Comparison of ENCODE assay signal across 2 cellular contexts in the genomic region with DNA sequence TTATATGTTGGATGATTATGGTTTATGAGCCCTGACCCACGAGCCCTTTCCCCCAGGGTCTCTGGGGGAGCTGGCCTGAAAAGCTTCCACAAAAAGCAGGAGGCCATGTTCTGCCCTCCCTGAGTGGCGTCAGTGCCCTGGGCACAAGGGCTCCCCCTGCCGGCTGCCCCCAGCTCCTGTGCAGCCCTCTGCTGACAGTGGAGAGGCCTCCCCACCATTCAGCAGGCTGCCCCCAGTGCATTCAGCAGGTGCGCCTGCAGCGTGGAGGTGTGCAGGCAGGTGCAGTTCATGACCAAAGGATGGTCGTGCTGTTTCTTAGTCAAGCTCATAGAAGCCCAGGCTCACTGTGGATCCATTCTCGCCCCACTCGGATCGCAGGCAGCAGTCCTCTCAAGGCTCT.
TF ChIP-seq lines count a peak whose summit lies in the region.

No MANE protein-coding gene starts in this region.

TF ChIP-seq in GM23338, 12 proteins besides CTCF, POLR2A, EP300 and RAD21:
- TF ChIP-seq, protein P1, sequence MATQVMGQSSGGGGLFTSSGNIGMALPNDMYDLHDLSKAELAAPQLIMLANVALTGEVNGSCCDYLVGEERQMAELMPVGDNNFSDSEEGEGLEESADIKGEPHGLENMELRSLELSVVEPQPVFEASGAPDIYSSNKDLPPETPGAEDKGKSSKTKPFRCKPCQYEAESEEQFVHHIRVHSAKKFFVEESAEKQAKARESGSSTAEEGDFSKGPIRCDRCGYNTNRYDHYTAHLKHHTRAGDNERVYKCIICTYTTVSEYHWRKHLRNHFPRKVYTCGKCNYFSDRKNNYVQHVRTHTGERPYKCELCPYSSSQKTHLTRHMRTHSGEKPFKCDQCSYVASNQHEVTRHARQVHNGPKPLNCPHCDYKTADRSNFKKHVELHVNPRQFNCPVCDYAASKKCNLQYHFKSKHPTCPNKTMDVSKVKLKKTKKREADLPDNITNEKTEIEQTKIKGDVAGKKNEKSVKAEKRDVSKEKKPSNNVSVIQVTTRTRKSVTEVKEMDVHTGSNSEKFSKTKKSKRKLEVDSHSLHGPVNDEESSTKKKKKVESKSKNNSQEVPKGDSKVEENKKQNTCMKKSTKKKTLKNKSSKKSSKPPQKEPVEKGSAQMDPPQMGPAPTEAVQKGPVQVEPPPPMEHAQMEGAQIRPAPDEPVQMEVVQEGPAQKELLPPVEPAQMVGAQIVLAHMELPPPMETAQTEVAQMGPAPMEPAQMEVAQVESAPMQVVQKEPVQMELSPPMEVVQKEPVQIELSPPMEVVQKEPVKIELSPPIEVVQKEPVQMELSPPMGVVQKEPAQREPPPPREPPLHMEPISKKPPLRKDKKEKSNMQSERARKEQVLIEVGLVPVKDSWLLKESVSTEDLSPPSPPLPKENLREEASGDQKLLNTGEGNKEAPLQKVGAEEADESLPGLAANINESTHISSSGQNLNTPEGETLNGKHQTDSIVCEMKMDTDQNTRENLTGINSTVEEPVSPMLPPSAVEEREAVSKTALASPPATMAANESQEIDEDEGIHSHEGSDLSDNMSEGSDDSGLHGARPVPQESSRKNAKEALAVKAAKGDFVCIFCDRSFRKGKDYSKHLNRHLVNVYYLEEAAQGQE (IDR thresholded peaks at IDR 0.05; ENCODE audit: unreplicated experiment): no peak
- TF ChIP-seq POLR2AphosphoS5 (IDR thresholded peaks at IDR 0.05; ENCODE audit: low read depth) (no peak), EZH2 (IDR thresholded peaks at IDR 0.05; ENCODE audit: low read depth, unreplicated experiment) (no peak), CREB1 (CRISPR knock-in tag; IDR thresholded peaks at IDR 0.05; ENCODE audit: low read depth) (no peak), ZNF331 (CRISPR knock-in tag; IDR thresholded peaks at IDR 0.05; ENCODE audit: low read depth) (no peak)
- TF ChIP-seq, protein P2, sequence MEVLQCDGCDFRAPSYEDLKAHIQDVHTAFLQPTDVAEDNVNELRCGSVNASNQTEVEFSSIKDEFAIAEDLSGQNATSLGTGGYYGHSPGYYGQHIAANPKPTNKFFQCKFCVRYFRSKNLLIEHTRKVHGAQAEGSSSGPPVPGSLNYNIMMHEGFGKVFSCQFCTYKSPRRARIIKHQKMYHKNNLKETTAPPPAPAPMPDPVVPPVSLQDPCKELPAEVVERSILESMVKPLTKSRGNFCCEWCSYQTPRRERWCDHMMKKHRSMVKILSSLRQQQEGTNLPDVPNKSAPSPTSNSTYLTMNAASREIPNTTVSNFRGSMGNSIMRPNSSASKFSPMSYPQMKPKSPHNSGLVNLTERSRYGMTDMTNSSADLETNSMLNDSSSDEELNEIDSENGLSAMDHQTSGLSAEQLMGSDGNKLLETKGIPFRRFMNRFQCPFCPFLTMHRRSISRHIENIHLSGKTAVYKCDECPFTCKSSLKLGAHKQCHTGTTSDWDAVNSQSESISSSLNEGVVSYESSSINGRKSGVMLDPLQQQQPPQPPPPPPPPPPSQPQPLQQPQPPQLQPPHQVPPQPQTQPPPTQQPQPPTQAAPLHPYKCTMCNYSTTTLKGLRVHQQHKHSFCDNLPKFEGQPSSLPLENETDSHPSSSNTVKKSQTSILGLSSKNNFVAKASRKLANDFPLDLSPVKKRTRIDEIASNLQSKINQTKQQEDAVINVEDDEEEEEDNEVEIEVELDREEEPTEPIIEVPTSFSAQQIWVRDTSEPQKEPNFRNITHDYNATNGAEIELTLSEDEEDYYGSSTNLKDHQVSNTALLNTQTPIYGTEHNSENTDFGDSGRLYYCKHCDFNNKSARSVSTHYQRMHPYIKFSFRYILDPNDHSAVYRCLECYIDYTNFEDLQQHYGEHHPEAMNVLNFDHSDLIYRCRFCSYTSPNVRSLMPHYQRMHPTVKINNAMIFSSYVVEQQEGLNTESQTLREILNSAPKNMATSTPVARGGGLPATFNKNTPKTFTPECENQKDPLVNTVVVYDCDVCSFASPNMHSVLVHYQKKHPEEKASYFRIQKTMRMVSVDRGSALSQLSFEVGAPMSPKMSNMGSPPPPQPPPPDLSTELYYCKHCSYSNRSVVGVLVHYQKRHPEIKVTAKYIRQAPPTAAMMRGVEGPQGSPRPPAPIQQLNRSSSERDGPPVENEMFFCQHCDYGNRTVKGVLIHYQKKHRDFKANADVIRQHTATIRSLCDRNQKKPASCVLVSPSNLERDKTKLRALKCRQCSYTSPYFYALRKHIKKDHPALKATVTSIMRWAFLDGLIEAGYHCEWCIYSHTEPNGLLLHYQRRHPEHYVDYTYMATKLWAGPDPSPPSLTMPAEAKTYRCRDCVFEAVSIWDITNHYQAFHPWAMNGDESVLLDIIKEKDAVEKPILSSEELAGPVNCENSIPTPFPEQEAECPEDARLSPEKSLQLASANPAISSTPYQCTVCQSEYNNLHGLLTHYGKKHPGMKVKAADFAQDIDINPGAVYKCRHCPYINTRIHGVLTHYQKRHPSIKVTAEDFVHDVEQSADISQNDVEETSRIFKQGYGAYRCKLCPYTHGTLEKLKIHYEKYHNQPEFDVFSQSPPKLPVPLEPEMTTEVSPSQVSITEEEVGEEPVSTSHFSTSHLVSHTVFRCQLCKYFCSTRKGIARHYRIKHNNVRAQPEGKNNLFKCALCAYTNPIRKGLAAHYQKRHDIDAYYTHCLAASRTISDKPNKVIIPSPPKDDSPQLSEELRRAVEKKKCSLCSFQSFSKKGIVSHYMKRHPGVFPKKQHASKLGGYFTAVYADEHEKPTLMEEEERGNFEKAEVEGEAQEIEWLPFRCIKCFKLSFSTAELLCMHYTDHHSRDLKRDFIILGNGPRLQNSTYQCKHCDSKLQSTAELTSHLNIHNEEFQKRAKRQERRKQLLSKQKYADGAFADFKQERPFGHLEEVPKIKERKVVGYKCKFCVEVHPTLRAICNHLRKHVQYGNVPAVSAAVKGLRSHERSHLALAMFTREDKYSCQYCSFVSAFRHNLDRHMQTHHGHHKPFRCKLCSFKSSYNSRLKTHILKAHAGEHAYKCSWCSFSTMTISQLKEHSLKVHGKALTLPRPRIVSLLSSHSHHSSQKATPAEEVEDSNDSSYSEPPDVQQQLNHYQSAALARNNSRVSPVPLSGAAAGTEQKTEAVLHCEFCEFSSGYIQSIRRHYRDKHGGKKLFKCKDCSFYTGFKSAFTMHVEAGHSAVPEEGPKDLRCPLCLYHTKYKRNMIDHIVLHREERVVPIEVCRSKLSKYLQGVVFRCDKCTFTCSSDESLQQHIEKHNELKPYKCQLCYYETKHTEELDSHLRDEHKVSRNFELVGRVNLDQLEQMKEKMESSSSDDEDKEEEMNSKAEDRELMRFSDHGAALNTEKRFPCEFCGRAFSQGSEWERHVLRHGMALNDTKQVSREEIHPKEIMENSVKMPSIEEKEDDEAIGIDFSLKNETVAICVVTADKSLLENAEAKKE (CRISPR knock-in tag; IDR thresholded peaks at IDR 0.05): no peak

TF ChIP-seq in HepG2, 621 proteins besides CTCF, POLR2A, EP300 and RAD21 (continues in another document):
- TF ChIP-seq TARDBP (CRISPR knock-in tag; IDR thresholded peaks at IDR 0.05): no peak
- TF ChIP-seq ZNF746 (CRISPR knock-in tag; IDR thresholded peaks at IDR 0.05): no peak
- TF ChIP-seq, protein P3, sequence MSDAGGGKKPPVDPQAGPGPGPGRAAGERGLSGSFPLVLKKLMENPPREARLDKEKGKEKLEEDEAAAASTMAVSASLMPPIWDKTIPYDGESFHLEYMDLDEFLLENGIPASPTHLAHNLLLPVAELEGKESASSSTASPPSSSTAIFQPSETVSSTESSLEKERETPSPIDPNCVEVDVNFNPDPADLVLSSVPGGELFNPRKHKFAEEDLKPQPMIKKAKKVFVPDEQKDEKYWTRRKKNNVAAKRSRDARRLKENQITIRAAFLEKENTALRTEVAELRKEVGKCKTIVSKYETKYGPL (CRISPR knock-in tag; IDR thresholded peaks at IDR 0.05): no peak
- no peak for TF ChIP-seq ZNF790 (CRISPR knock-in tag; IDR thresholded peaks at IDR 0.05; ENCODE audit: borderline replicate concordance)
- 0 out of 2 replicates have a peak, but pooled peaks have one; percentile 13 for TF ChIP-seq KDM2A (CRISPR knock-in tag; IDR thresholded peaks at IDR 0.05; ENCODE audit: borderline replicate concordance, low read depth)
- no peak for TF ChIP-seq GTF3A (CRISPR knock-in tag; conservative IDR thresholded peaks at IDR 0.05)
- TF ChIP-seq MAFG (CRISPR knock-in tag; IDR thresholded peaks at IDR 0.05): no peak
- TF ChIP-seq ZFP90 (CRISPR knock-in tag; IDR thresholded peaks at IDR 0.05; ENCODE audit: borderline replicate concordance): no peak
- no peak for TF ChIP-seq CC2D1A (CRISPR knock-in tag; IDR thresholded peaks at IDR 0.05)
- TF ChIP-seq, protein P4, sequence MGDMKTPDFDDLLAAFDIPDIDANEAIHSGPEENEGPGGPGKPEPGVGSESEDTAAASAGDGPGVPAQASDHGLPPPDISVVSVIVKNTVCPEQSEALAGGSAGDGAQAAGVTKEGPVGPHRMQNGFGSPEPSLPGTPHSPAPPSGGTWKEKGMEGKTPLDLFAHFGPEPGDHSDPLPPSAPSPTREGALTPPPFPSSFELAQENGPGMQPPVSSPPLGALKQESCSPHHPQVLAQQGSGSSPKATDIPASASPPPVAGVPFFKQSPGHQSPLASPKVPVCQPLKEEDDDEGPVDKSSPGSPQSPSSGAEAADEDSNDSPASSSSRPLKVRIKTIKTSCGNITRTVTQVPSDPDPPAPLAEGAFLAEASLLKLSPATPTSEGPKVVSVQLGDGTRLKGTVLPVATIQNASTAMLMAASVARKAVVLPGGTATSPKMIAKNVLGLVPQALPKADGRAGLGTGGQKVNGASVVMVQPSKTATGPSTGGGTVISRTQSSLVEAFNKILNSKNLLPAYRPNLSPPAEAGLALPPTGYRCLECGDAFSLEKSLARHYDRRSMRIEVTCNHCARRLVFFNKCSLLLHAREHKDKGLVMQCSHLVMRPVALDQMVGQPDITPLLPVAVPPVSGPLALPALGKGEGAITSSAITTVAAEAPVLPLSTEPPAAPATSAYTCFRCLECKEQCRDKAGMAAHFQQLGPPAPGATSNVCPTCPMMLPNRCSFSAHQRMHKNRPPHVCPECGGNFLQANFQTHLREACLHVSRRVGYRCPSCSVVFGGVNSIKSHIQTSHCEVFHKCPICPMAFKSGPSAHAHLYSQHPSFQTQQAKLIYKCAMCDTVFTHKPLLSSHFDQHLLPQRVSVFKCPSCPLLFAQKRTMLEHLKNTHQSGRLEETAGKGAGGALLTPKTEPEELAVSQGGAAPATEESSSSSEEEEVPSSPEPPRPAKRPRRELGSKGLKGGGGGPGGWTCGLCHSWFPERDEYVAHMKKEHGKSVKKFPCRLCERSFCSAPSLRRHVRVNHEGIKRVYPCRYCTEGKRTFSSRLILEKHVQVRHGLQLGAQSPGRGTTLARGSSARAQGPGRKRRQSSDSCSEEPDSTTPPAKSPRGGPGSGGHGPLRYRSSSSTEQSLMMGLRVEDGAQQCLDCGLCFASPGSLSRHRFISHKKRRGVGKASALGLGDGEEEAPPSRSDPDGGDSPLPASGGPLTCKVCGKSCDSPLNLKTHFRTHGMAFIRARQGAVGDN (CRISPR knock-in tag; IDR thresholded peaks at IDR 0.05): peak; percentile 25; the same call in 1 of the 2 replicates
- no peak for TF ChIP-seq MIXL1 (CRISPR knock-in tag; IDR thresholded peaks at IDR 0.05)
- TF ChIP-seq, protein P5, sequence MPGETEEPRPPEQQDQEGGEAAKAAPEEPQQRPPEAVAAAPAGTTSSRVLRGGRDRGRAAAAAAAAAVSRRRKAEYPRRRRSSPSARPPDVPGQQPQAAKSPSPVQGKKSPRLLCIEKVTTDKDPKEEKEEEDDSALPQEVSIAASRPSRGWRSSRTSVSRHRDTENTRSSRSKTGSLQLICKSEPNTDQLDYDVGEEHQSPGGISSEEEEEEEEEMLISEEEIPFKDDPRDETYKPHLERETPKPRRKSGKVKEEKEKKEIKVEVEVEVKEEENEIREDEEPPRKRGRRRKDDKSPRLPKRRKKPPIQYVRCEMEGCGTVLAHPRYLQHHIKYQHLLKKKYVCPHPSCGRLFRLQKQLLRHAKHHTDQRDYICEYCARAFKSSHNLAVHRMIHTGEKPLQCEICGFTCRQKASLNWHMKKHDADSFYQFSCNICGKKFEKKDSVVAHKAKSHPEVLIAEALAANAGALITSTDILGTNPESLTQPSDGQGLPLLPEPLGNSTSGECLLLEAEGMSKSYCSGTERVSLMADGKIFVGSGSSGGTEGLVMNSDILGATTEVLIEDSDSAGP (CRISPR knock-in tag; IDR thresholded peaks at IDR 0.05; ENCODE audit: borderline replicate concordance): no peak
- no peak for TF ChIP-seq ATRX (CRISPR knock-in tag; IDR thresholded peaks at IDR 0.05; ENCODE audit: borderline replicate concordance)
- no peak for TF ChIP-seq ZNF230 (CRISPR knock-in tag; IDR thresholded peaks at IDR 0.05)
- TF ChIP-seq MXI1 (IDR thresholded peaks at IDR 0.05; ENCODE audit: borderline replicate concordance, low read depth, low read length): no peak
- TF ChIP-seq, protein P6, sequence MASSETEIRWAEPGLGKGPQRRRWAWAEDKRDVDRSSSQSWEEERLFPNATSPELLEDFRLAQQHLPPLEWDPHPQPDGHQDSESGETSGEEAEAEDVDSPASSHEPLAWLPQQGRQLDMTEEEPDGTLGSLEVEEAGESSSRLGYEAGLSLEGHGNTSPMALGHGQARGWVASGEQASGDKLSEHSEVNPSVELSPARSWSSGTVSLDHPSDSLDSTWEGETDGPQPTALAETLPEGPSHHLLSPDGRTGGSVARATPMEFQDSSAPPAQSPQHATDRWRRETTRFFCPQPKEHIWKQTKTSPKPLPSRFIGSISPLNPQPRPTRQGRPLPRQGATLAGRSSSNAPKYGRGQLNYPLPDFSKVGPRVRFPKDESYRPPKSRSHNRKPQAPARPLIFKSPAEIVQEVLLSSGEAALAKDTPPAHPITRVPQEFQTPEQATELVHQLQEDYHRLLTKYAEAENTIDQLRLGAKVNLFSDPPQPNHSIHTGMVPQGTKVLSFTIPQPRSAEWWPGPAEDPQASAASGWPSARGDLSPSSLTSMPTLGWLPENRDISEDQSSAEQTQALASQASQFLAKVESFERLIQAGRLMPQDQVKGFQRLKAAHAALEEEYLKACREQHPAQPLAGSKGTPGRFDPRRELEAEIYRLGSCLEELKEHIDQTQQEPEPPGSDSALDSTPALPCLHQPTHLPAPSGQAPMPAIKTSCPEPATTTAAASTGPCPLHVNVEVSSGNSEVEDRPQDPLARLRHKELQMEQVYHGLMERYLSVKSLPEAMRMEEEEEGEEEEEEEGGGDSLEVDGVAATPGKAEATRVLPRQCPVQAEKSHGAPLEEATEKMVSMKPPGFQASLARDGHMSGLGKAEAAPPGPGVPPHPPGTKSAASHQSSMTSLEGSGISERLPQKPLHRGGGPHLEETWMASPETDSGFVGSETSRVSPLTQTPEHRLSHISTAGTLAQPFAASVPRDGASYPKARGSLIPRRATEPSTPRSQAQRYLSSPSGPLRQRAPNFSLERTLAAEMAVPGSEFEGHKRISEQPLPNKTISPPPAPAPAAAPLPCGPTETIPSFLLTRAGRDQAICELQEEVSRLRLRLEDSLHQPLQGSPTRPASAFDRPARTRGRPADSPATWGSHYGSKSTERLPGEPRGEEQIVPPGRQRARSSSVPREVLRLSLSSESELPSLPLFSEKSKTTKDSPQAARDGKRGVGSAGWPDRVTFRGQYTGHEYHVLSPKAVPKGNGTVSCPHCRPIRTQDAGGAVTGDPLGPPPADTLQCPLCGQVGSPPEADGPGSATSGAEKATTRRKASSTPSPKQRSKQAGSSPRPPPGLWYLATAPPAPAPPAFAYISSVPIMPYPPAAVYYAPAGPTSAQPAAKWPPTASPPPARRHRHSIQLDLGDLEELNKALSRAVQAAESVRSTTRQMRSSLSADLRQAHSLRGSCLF (CRISPR knock-in tag; IDR thresholded peaks at IDR 0.05; ENCODE audit: borderline replicate concordance): no peak
